26 cellular contexts compared by ENCODE assay signal in genomic region chr13:106497079-106497478, GRCh38. TPM values are rescaled to one million over a fixed set of nuclear protein-coding genes. Genes with fewer than 3 reads are reported as not detected.
DNase-seq lines count a peak whose midpoint lies in the region; ATAC-seq, FAIRE-seq and TF ChIP-seq lines count a peak whose summit lies in the region.
"Had no signal": no experiment of that assay in that cellular context is flagged by ENCODE, and none has a peak within 500 bp of the region (broad histone marks: within the 10 kb centered on the region; RNA-seq: fewer than 3 reads in every experiment).

No MANE protein-coding gene starts in this region.

- TF ChIP-seq CTCF in gastroesophageal sphincter (IDR thresholded peaks at IDR 0.05) (no peak), psoas muscle (IDR thresholded peaks at IDR 0.05) (no peak)

- H3K36me3 Mint-ChIP-seq in activated T-cell treated with anti-CD3 and anti-CD28 coated beads, Interleukin-2, amount 50 U/mL, for 72 hours (ENCODE audit: insufficient read depth in 2 of 2) = no peaks in the 10 kb centered on the region
- H3K36me3 Mint-ChIP-seq in stimulated activated naive B cell treated with anti-CD40 and anti-IgM and Interleukin-4, amounts not matched to agents 10 μg/mL and 1 μg/mL and 100 μg/mL, for 72 hours = peaks cover 0 to 3% of the 10 kb centered on the region in 2 donors
- H3K36me3 Mint-ChIP-seq: activated CD8-positive, alpha-beta memory T cell treated with anti-CD3 and anti-CD28 coated beads, Interleukin-2, amount 10 ng/mL, durations not matched to agents 7 days and 5 days had no signal

- intact Hi-C loops in psoas muscle (cut with DNase I) = loop anchor here in 1 of 2 donors (2.0 kb wide), 1 partner anchor 26 kb away; no protein-coding TSS in a partner anchor

- ATAC-seq in gastroesophageal sphincter (no peak), psoas muscle (no peak)
- no peak for ATAC-seq in activated T-cell treated with anti-CD3 and anti-CD28 coated beads, Interleukin-2, amount 50 U/mL, for 72 hours (replicated peaks in 1 of 2)
- no peak for ATAC-seq in stimulated activated naive B cell treated with anti-CD40 and anti-IgM and Interleukin-4, amounts not matched to agents 10 μg/mL and 1 μg/mL and 100 μg/mL, for 72 hours (replicated peaks)
- ATAC-seq: activated CD8-positive, alpha-beta memory T cell treated with anti-CD3 and anti-CD28 coated beads, Interleukin-2, amount 10 ng/mL, durations not matched to agents 7 days and 5 days; Panc1; stimulated activated naive CD8-positive, alpha-beta T cell treated with anti-CD3 and anti-CD28 coated beads, Interleukin-15, amount 100 ng/mL, for 72 hours; upper lobe of right lung had no signal

- H3K4me1 ChIP-seq in BLaER1 (peaks cover 100% of the 10 kb centered on the region), gastroesophageal sphincter (peaks cover 6 to 65% (median 18%) of the 10 kb centered on the region in 3 donors), psoas muscle (peaks cover 50% of the 10 kb centered on the region), small intestine (ENCODE audit: control insufficient read depth in 2 of 2, insufficient read depth in 1 of 2, low read depth in 1 of 2, low read length in 1 of 2) (peaks cover 5 to 6% of the 10 kb centered on the region in 2 donors)

- TF ChIP-seq EP300 in gastroesophageal sphincter (IDR thresholded peaks at IDR 0.05) = no peak

- H3K27ac ChIP-seq in BLaER1 (peak overlapping the region; percentile 56), angular gyrus (ENCODE audit: low read depth, low read length) (peak overlapping the region; percentile 3), gastroesophageal sphincter (peak overlapping the region; percentile 61 to 75 (median 72)), psoas muscle (peak overlapping the region; percentile 47), small intestine (ENCODE audit: low read depth in 1 of 2, low read length in 1 of 2) (no peak overlapping the region)
- H3K27ac ChIP-seq: brain microvascular endothelial cell had no signal

- peaks cover 13% of the 10 kb centered on the region for H3K4me1 Mint-ChIP-seq in activated T-cell treated with anti-CD3 and anti-CD28 coated beads, Interleukin-2, amount 50 U/mL, for 72 hours (ENCODE audit: low read depth)
- H3K4me1 Mint-ChIP-seq in stimulated activated naive B cell treated with anti-CD40 and anti-IgM and Interleukin-4, amounts not matched to agents 10 μg/mL and 1 μg/mL and 100 μg/mL, for 72 hours = peaks cover 15 to 36% of the 10 kb centered on the region in 2 donors

- H3K27me3 ChIP-seq in BLaER1 = no peaks in the 10 kb centered on the region
- no peaks in the 10 kb centered on the region for H3K27me3 ChIP-seq in gastroesophageal sphincter
- H3K27me3 ChIP-seq in psoas muscle (ENCODE audit: insufficient read depth in 3 of 3, low read length in 2 of 3) = no peaks in the 10 kb centered on the region
- no peaks in the 10 kb centered on the region for H3K27me3 ChIP-seq in small intestine (ENCODE audit: control insufficient read depth in 2 of 2, insufficient read depth in 2 of 2, low read length in 2 of 2)
- H3K27me3 ChIP-seq: brain microvascular endothelial cell, upper lobe of right lung had no signal

- H3K27me3 Mint-ChIP-seq in activated T-cell treated with anti-CD3 and anti-CD28 coated beads, Interleukin-2, amount 50 U/mL, for 72 hours (ENCODE audit: low read depth) = peaks cover 70% of the 10 kb centered on the region
- H3K27me3 Mint-ChIP-seq in stimulated activated naive B cell treated with anti-CD40 and anti-IgM and Interleukin-4, amounts not matched to agents 10 μg/mL and 1 μg/mL and 100 μg/mL, for 72 hours = peaks cover 58 to 67% of the 10 kb centered on the region in 2 donors

- H3K4me3 ChIP-seq in BLaER1 = no peak overlapping the region
- no peak overlapping the region for H3K4me3 ChIP-seq in gastroesophageal sphincter
- H3K4me3 ChIP-seq in psoas muscle = peak overlapping the region; percentile 13
- no peak overlapping the region for H3K4me3 ChIP-seq in small intestine (ENCODE audit: low read depth in 1 of 2, low read length in 2 of 2)
- H3K4me3 ChIP-seq: coronary artery, lung, upper lobe of right lung had no signal

- no peak overlapping the region for H3K4me3 Mint-ChIP-seq in activated T-cell treated with anti-CD3 and anti-CD28 coated beads, Interleukin-2, amount 50 U/mL, for 72 hours
- no peak overlapping the region for H3K4me3 Mint-ChIP-seq in stimulated activated naive B cell treated with anti-CD40 and anti-IgM and Interleukin-4, amounts not matched to agents 10 μg/mL and 1 μg/mL and 100 μg/mL, for 72 hours
- H3K4me3 Mint-ChIP-seq: activated CD8-positive, alpha-beta memory T cell treated with anti-CD3 and anti-CD28 coated beads, Interleukin-2, amount 10 ng/mL, durations not matched to agents 7 days and 5 days; B cell; stimulated activated naive CD8-positive, alpha-beta T cell treated with anti-CD3 and anti-CD28 coated beads, Interleukin-15, amount 100 ng/mL, for 72 hours had no signal

- peak overlapping the region; percentile 83 for H3K4me2 ChIP-seq in BLaER1

- H3K9me3 ChIP-seq in BLaER1 (no peaks in the 10 kb centered on the region), gastroesophageal sphincter (no peaks in the 10 kb centered on the region), psoas muscle (no peaks in the 10 kb centered on the region), small intestine (ENCODE audit: control insufficient read depth, low read depth) (no peaks in the 10 kb centered on the region)
- H3K9me3 ChIP-seq: upper lobe of right lung had no signal

- no peak for TF ChIP-seq POLR2A in gastroesophageal sphincter (IDR thresholded peaks at IDR 0.05)

- no peaks in the 10 kb centered on the region for H3K9me3 Mint-ChIP-seq in activated T-cell treated with anti-CD3 and anti-CD28 coated beads, Interleukin-2, amount 50 U/mL, for 72 hours
- H3K9me3 Mint-ChIP-seq in stimulated activated naive B cell treated with anti-CD40 and anti-IgM and Interleukin-4, amounts not matched to agents 10 μg/mL and 1 μg/mL and 100 μg/mL, for 72 hours = no peaks in the 10 kb centered on the region
- H3K9me3 Mint-ChIP-seq: stimulated activated naive CD8-positive, alpha-beta T cell treated with anti-CD3 and anti-CD28 coated beads, Interleukin-15, amount 100 ng/mL, for 72 hours had no signal

- no peak for DNase-seq in psoas muscle
- no peak for DNase-seq in RKO (ENCODE audit: low spot score)
- DNase-seq in small intestine = no peak
- no peak for DNase-seq in activated T-cell treated with anti-CD3 and anti-CD28 coated beads, Interleukin-2, amount 50 U/mL, for 72 hours
- DNase-seq in stimulated activated naive B cell treated with anti-CD40 and anti-IgM and Interleukin-4, amounts not matched to agents 10 μg/mL and 1 μg/mL and 100 μg/mL, for 72 hours = no peak
- DNase-seq: activated CD4-positive, alpha-beta T cell treated with anti-CD3 and anti-CD28 coated beads, Interleukin-2, amount 50 U/mL, for 1 hour; activated CD8-positive, alpha-beta memory T cell treated with anti-CD3 and anti-CD28 coated beads, Interleukin-2, amount 10 ng/mL, durations not matched to agents 7 days and 5 days; activated naive CD4-positive, alpha-beta T cell; activated T-cell treated with anti-CD3 and anti-CD28 coated beads, Interleukin-2, amount 50 U/mL, for 48 hours; brain microvascular endothelial cell; IMR-90; NCI-H1048; NCI-H1694 treated with DMSO at 0.1 percent for 48 hours; NCI-H526 treated with DMSO at 0.1 percent for 48 hours; posterior cingulate gyrus; stimulated activated naive CD8-positive, alpha-beta T cell treated with anti-CD3 and anti-CD28 coated beads, Interleukin-15, amount 100 ng/mL, for 72 hours; T1000; upper lobe of right lung had no signal

- peaks cover 100% of the 10 kb centered on the region for H4K20me1 ChIP-seq in BLaER1

- 18 to 29% methylated on average over 1 of the region's 1 CpG for WGBS in gastroesophageal sphincter (ENCODE audit: low coverage in 1 of 2), 2 donors
- 26 to 32% (median 32%) methylated on average over 1 of the region's 1 CpG for WGBS in psoas muscle, 3 donors
- 9 to 38% (median 23%) methylated on average over 1 of the region's 1 CpG for WGBS in small intestine, 3 donors

- H3K9ac ChIP-seq in BLaER1 = no peak overlapping the region

- no peak for FAIRE-seq in small intestine (lab: Jason Lieb, UNC)
- FAIRE-seq: GM19239 had no signal

- H3K36me3 ChIP-seq in BLaER1 (peaks cover 42% of the 10 kb centered on the region), gastroesophageal sphincter (peaks cover 0 to 25% of the 10 kb centered on the region in 2 donors), psoas muscle (ENCODE audit: insufficient read depth in 1 of 2, low read depth in 1 of 2) (peaks cover 2 to 30% of the 10 kb centered on the region in 2 donors), small intestine (ENCODE audit: control insufficient read depth in 2 of 2, insufficient read depth in 2 of 2, low read length in 2 of 2) (peaks cover 0 to 3% of the 10 kb centered on the region in 2 donors)

- H3K27ac Mint-ChIP-seq in activated T-cell treated with anti-CD3 and anti-CD28 coated beads, Interleukin-2, amount 50 U/mL, for 72 hours = no peak overlapping the region
- no peak overlapping the region for H3K27ac Mint-ChIP-seq in stimulated activated naive B cell treated with anti-CD40 and anti-IgM and Interleukin-4, amounts not matched to agents 10 μg/mL and 1 μg/mL and 100 μg/mL, for 72 hours
- H3K27ac Mint-ChIP-seq: activated CD8-positive, alpha-beta memory T cell treated with anti-CD3 and anti-CD28 coated beads, Interleukin-2, amount 10 ng/mL, durations not matched to agents 7 days and 5 days; B cell; stimulated activated naive CD8-positive, alpha-beta T cell treated with anti-CD3 and anti-CD28 coated beads, Interleukin-15, amount 100 ng/mL, for 72 hours had no signal

RNA-seq across cellular contexts. Expression of gene EFNB2, which starts 38.4 kb away (rescaled TPM):
- total RNA-seq in gastroesophageal sphincter (10 to 100 TPM; 13.7 to 39.7 (median 20.5) TPM), psoas muscle (10 to 100 TPM in 1 of 4 donors, 1 to 10 TPM in 3; 6.6 to 10.8 (median 9.4) TPM)
- polyA plus RNA-seq in psoas muscle (1 to 10 TPM; 5.8 to 9.2 (median 6.7) TPM), small intestine (10 to 100 TPM; 10.8 to 33.0 (median 18.1) TPM)
- total RNA-seq in activated T-cell treated with anti-CD3 and anti-CD28 coated beads, Interleukin-2, amount 50 U/mL, for 72 hours = under 1 TPM; 0.23 to 0.24 TPM

Comparison
In these comparisons a context has a peak if more than half of its experiments do, and no peak if none do; other contexts are left out.
1. H3K27ac ChIP-seq: peak in BLaER1 (single experiment), angular gyrus (single experiment), gastroesophageal sphincter (4 of 4) and psoas muscle (single experiment); none in small intestine (0 of 2).
2. RNA of gene EFNB2, which starts 38.4 kb away (total RNA-seq): 13.7 to 39.7 TPM in gastroesophageal sphincter and 6.6 to 10.8 TPM in psoas muscle; 0.23 to 0.24 TPM in activated T-cell treated with anti-CD3 and anti-CD28 coated beads, Interleukin-2, amount 50 U/mL, for 72 hours; every median in the first group is over 4 times any median in the second.